In the genomic region with DNA sequence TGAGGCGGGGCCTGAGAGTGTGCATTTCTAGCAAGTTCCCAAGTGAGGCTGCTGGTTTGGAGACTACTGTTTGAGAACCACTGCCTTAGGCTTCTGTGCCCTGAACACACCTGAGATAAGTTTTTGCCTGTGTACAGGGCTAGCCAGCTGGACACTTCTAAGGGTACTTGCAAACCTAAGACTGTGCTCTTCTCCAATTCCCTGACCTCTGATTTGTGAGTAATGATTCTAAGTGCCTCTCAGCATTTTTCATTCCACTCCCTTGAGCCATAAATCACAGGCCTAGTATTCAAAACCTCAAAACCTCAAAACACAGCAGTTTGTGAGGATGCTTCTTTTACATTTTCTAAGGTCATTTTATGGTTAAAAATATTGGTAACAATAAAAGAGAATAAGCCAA, we compare ENCODE assay signal across 27 cellular contexts.
DNase-seq lines count a peak whose midpoint lies in the region; ATAC-seq, FAIRE-seq and TF ChIP-seq lines count a peak whose summit lies in the region.
"Had no signal": no experiment of that assay in that cellular context is flagged by ENCODE, and none has a peak within 500 bp of the region (broad histone marks: within the 10 kb centered on the region; RNA-seq: fewer than 3 reads in every experiment).

No MANE protein-coding gene starts in this region.

- H3K27me3 ChIP-seq in osteoblast (ENCODE audit: insufficient read depth, low read length) (no peaks in the 10 kb centered on the region), right cardiac atrium (ENCODE audit: control insufficient read depth, insufficient read depth) (no peaks in the 10 kb centered on the region)
- H3K27me3 ChIP-seq: ascending aorta, gastrocnemius medialis, upper lobe of right lung had no signal

- intact Hi-C loops in right cardiac atrium (cut with DNase I): no loop called here

- WGBS in right cardiac atrium: 100% methylated on average over 1 of the region's 1 CpG

- no peak for ATAC-seq in right cardiac atrium
- ATAC-seq: gastrocnemius medialis, HepG2, mucosa of descending colon, upper lobe of right lung, WTC11 had no signal

- no peak overlapping the region for H2AFZ ChIP-seq in osteoblast (ENCODE audit: low read length)

- H3K9me3 ChIP-seq in osteoblast (ENCODE audit: low read depth, low read length): no peaks in the 10 kb centered on the region
- no peaks in the 10 kb centered on the region for H3K9me3 ChIP-seq in right cardiac atrium (ENCODE audit: control insufficient read depth, low read length)
- H3K9me3 ChIP-seq: ascending aorta, gastrocnemius medialis, mucosa of descending colon, upper lobe of right lung had no signal

- H3K36me3 ChIP-seq in osteoblast (ENCODE audit: insufficient read depth, low read length): no peaks in the 10 kb centered on the region
- H3K36me3 ChIP-seq: ascending aorta, gastrocnemius medialis, upper lobe of right lung had no signal

- no peak for TF ChIP-seq CTCF in fibroblast of mammary gland (conservative IDR thresholded peaks at IDR 0.05; ENCODE audit: control insufficient read depth, insufficient read depth, low read depth, low read length)
- no peak for TF ChIP-seq CTCF in osteoblast (IDR thresholded peaks at IDR 0.05; ENCODE audit: extremely low read depth, low read depth, low read length)

- H3K4me2 ChIP-seq in osteoblast (ENCODE audit: insufficient read depth, low read length): no peak overlapping the region

- H4K20me1 ChIP-seq in osteoblast (ENCODE audit: insufficient read depth, low read length): no peaks in the 10 kb centered on the region

- DNase-seq in ELR (ENCODE audit: low read depth) (peak; percentile 8), RPMI7951 (ENCODE audit: low read depth) (peak; percentile 41), fibroblast of mammary gland (ENCODE audit: low read depth) (peak; percentile 64), osteoblast (ENCODE audit: insufficient read length, low spot score, missing footprints) (peak; percentile 50), right cardiac atrium (no peak), KBM-7 (no peak), D341Med (ENCODE audit: low spot score) (no peak), frontal cortex (ENCODE audit: low spot score in 2 of 2) (no peak)
- DNase-seq: activated CD4-positive, alpha-beta T cell treated with anti-CD3 and anti-CD28 coated beads, Interleukin-2, amount 50 U/mL, for 4 hours; cerebellar nuclear complex; DMS79; gastrocnemius medialis; H9; hippocampal formation; mucosa of descending colon; NCI-H1436; NCI-H82; OCI-M1; Right ventricle myocardium superior; stimulated activated CD4-positive, alpha-beta T cell treated with anti-CD3 and anti-CD28 coated beads, Interleukin-1b, Interleukin-23, amount 100 ng/mL, for 48 hours; SW 1271; T1000; upper lobe of right lung had no signal

- H3K27ac ChIP-seq in osteoblast (ENCODE audit: low read depth, low read length) (no peak overlapping the region), right cardiac atrium (ENCODE audit: low read length) (no peak overlapping the region)
- H3K27ac ChIP-seq: ascending aorta, gastrocnemius medialis, upper lobe of right lung had no signal

- in situ Hi-C loops in KBM-7 (cut with MboI; ENCODE audit: low pct_unique_long_range_greater_than_20kb, low sequenced_read_pairs): no loop called here

- H3K4me3 ChIP-seq in fibroblast of mammary gland (ENCODE audit: control insufficient read depth, low read depth, low read length) (no peak overlapping the region), osteoblast (ENCODE audit: insufficient read depth, low read length) (no peak overlapping the region), right cardiac atrium (ENCODE audit: low read length) (no peak overlapping the region)
- H3K4me3 ChIP-seq: ascending aorta, gastrocnemius medialis, mucosa of descending colon, upper lobe of right lung had no signal

- no peaks in the 10 kb centered on the region for H3K4me1 ChIP-seq in osteoblast (ENCODE audit: insufficient read depth, low read length)
- no peaks in the 10 kb centered on the region for H3K4me1 ChIP-seq in right cardiac atrium (ENCODE audit: control insufficient read depth, insufficient read depth, low read length)
- H3K4me1 ChIP-seq: ascending aorta, gastrocnemius medialis, upper lobe of right lung had no signal

- H3K79me2 ChIP-seq in osteoblast (ENCODE audit: insufficient read depth, low read length): no peaks in the 10 kb centered on the region

- no peak for FAIRE-seq in frontal cortex (lab: Jason Lieb, UNC)
- FAIRE-seq: HepG2, islet of Langerhans had no signal

Comparison
In these comparisons a context has a peak if more than half of its experiments do, and no peak if none do; other contexts are left out.
1. DNase-seq: peak in ELR (single experiment), RPMI7951 (single experiment), fibroblast of mammary gland (single experiment) and osteoblast (single experiment); none in right cardiac atrium (0 of 3), KBM-7 (single experiment), D341Med (single experiment) and frontal cortex (0 of 2).